ENCODE assay signal across 21 cellular contexts in the genomic region with DNA sequence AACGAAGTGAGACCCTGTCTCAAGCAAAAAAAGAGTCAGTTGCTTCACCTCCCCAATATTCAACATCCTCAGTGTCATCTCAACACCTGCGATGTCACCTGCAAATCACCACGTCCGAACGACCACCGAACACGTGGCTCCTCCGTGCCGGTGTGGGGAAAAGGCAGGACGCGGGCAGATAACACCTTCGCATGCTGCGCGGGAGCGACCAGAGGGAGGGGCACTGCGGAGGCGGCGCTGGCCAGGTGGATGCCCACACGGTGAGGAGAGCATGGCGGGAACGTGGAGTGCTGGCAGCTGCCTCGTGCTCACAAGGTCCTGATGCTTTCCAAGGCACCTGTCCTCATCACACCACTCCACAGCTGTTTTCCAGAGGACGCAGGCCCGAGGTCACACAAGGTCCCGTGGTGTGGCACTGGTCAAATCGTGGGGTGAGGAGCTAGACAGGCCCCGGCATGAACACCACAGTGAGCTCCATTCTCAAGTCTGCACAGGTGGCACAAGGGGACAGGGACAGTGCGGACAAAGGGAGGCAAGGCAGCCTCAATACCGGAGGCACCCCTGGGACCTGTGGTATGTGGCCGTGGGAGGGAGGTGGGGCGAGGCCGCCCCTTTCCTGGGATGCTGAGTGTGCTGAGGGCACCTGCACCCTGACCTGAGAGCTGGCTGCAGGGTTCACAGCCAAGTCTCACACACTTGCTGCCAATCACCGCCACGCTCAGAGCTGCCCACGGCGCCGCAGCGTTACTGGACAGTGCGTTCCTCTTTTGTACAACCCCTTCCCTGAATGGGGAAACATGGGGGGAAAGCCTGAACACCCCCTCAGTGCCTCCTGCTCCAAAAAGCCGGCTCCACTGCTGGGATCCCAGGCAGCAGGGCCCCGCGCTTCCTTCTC. TPM values are rescaled to one million over a fixed set of nuclear protein-coding genes. Genes with fewer than 3 reads are reported as not detected.
"Had no signal": no experiment of that assay in that cellular context is flagged by ENCODE, and none has a peak within 500 bp of the region (broad histone marks: within the 10 kb centered on the region; RNA-seq: fewer than 3 reads in every experiment).

No MANE protein-coding gene starts in this region.

- DNase-seq: activated CD4-positive, alpha-beta T cell treated with anti-CD3 and anti-CD28 coated beads for 4 hours; activated CD8-positive, alpha-beta memory T cell treated with anti-CD3 and anti-CD28 coated beads, Interleukin-2, amount 50 U/mL, for 4 hours; activated CD8-positive, alpha-beta T cell treated with anti-CD3 and anti-CD28 coated beads for 36 hours; activated naive CD4-positive, alpha-beta T cell; activated naive CD8-positive, alpha-beta T cell treated with anti-CD3 and anti-CD28 coated beads, Interleukin-2, amount 50 U/mL, for 24 hours; activated T-cell treated with anti-CD3 and anti-CD28 coated beads, Interleukin-2, amount 50 U/mL, for 72 hours; amniotic stem cell; Kasumi-1; KBM-7; NCI-H1105 treated with DMSO at 0.1 percent for 48 hours; NCI-H146; NCI-H187 treated with DMSO at 0.1 percent for 48 hours; NCI-H2081 treated with DMSO at 0.1 percent for 48 hours; NCI-H446; NCI-H524; SHP77 treated with DMSO at 0.1 percent for 48 hours had no signal

- ATAC-seq: activated CD4-positive, CD25-positive, alpha-beta regulatory T cell treated with anti-CD3 and anti-CD28 coated beads, Interleukin-2, amount 50 U/mL, for 24 hours; activated CD8-positive, alpha-beta T cell treated with anti-CD3 and anti-CD28 coated beads for 36 hours; activated naive CD8-positive, alpha-beta T cell treated with anti-CD3 and anti-CD28 coated beads, Interleukin-2, amount 50 U/mL, for 24 hours; activated T-cell treated with anti-CD3 and anti-CD28 coated beads, Interleukin-2, amount 50 U/mL, for 72 hours had no signal

- FAIRE-seq: astrocyte, RCC 7860 had no signal

RNA-seq across cellular contexts. Expression of a gene that starts 41.0 kb away (rescaled TPM):
- total RNA-seq: activated CD8-positive, alpha-beta T cell treated with anti-CD3 and anti-CD28 coated beads for 36 hours; activated T-helper 2 cell treated with anti-CD3 and anti-CD28 coated beads, Interferon-gamma antibody, Interleukin-2, Interleukin-4, amounts not matched to agents 10 μg/mL and 5 μg/mL and 100 μg/mL, durations not matched to agents 14 hours and 24 hours and 36 hours; SK-MEL-5 had no signal

RNA-seq across cellular contexts. Expression of a gene that starts 51.5 kb away (rescaled TPM):
- total RNA-seq: activated CD8-positive, alpha-beta T cell treated with anti-CD3 and anti-CD28 coated beads for 36 hours; activated T-cell treated with anti-CD3 and anti-CD28 coated beads, Interleukin-2, amount 50 U/mL, for 72 hours; activated T-helper 2 cell treated with anti-CD3 and anti-CD28 coated beads, Interferon-gamma antibody, Interleukin-2, Interleukin-4, amounts not matched to agents 10 μg/mL and 5 μg/mL and 100 μg/mL, durations not matched to agents 14 hours and 24 hours and 36 hours; astrocyte; SK-MEL-5 had no signal
